Comparison of ENCODE assay signal across 1 cellular context in genomic region chr22:33130473-33130872, GRCh38.
TF ChIP-seq lines count a peak whose summit lies in the region.

No MANE protein-coding gene starts in this region.

TF ChIP-seq in HepG2, 621 proteins besides CTCF, POLR2A, EP300 and RAD21 (continued from another document):
- TF ChIP-seq RNF219 (CRISPR knock-in tag; IDR thresholded peaks at IDR 0.05): no peak
- no peak for TF ChIP-seq THAP7 (CRISPR knock-in tag; IDR thresholded peaks at IDR 0.05)
- TF ChIP-seq ZNF335 (CRISPR knock-in tag; IDR thresholded peaks at IDR 0.05): no peak
- TF ChIP-seq ZNF362 (CRISPR knock-in tag; IDR thresholded peaks at IDR 0.05; ENCODE audit: borderline replicate concordance): no peak; the same call in 1 of the 2 replicates
- no peak for TF ChIP-seq DNMT3B (CRISPR knock-in tag; conservative IDR thresholded peaks at IDR 0.05)
- TF ChIP-seq ZNF761 (CRISPR knock-in tag; conservative IDR thresholded peaks at IDR 0.05): no peak
- no peak for TF ChIP-seq ZNF276 (CRISPR knock-in tag; IDR thresholded peaks at IDR 0.05; ENCODE audit: low read depth)
- no peak for TF ChIP-seq ZBED4 (CRISPR knock-in tag; IDR thresholded peaks at IDR 0.05; ENCODE audit: borderline replicate concordance)
- TF ChIP-seq ZNF75D (CRISPR knock-in tag; IDR thresholded peaks at IDR 0.05; ENCODE audit: borderline replicate concordance): no peak
- no peak for TF ChIP-seq ZNF138 (CRISPR knock-in tag; IDR thresholded peaks at IDR 0.05; ENCODE audit: low read depth)
- no peak for TF ChIP-seq ZNF883 (CRISPR knock-in tag; IDR thresholded peaks at IDR 0.05; ENCODE audit: not compliant biosample characterization)
- TF ChIP-seq ZNF790 (CRISPR knock-in tag; IDR thresholded peaks at IDR 0.05; ENCODE audit: borderline replicate concordance): no peak
- no peak for TF ChIP-seq CHD4 (IDR thresholded peaks at IDR 0.05; ENCODE audit: borderline replicate concordance, low read length)
